17 cellular contexts compared by ENCODE assay signal in genomic region chr13:106418556-106418955, GRCh38.
DNase-seq lines count a peak whose midpoint lies in the region; TF ChIP-seq lines count a peak whose summit lies in the region.
"Had no signal": no experiment of that assay in that cellular context is flagged by ENCODE, and none has a peak within 500 bp of the region (broad histone marks: within the 10 kb centered on the region; RNA-seq: fewer than 3 reads in every experiment).

No MANE protein-coding gene starts in this region.

- H3F3A ChIP-seq in SK-N-SH (replicated peaks; ENCODE audit: insufficient read depth) (no peaks in the 10 kb centered on the region), smooth muscle cell (ENCODE audit: low read depth) (peaks cover 5% of the 10 kb centered on the region)

- no peak overlapping the region for H3K9ac ChIP-seq in SK-N-SH
- H3K9ac ChIP-seq in smooth muscle cell (ENCODE audit: low read depth), result no peak overlapping the region

- no peak overlapping the region for H2AFZ ChIP-seq in SK-N-SH (ENCODE audit: low read depth)
- H2AFZ ChIP-seq in smooth muscle cell (ENCODE audit: low read depth), result no peak overlapping the region

- DNase-seq in GM03348 (ENCODE audit: low spot score) (peak; percentile 68), SK-N-SH (peak; percentile 66), fibroblast of mammary gland (ENCODE audit: low read depth) (peak; percentile 97), smooth muscle cell (lab: John Stamatoyannopoulos, UW; ENCODE audit: unreplicated experiment) (no peak), activated gamma-delta T cell (lab: John Stamatoyannopoulos, UW) (no peak), COLO829 (ENCODE audit: low spot score) (no peak)
- DNase-seq in activated naive CD4-positive, alpha-beta T cell treated with Interleukin-2 at 50 U/mL for 16 hours, result no peak
- DNase-seq: activated CD4-positive, CD25-positive, alpha-beta regulatory T cell treated with anti-CD3 and anti-CD28 coated beads, Interleukin-2, amount 50 U/mL, for 72 hours; activated CD8-positive, alpha-beta memory T cell treated with anti-CD3 and anti-CD28 coated beads, Interleukin-2, amount 50 U/mL, for 4 hours; activated naive CD4-positive, alpha-beta T cell treated with anti-CD3 and anti-CD28 coated beads for 36 hours; Caco-2; endodermal cell; midbrain; NCI-H2029 treated with DMSO at 0.1 percent for 48 hours; NCI-H748 treated with DMSO at 0.1 percent for 48 hours; stimulated activated CD4-positive, alpha-beta T cell treated with anti-CD3 and anti-CD28 coated beads, Interleukin-12 subunit alpha, Interleukin-12 subunit beta, amount 100 ng/mL, for 4 hours; T-helper 17 cell had no signal

- H3K36me3 ChIP-seq in SK-N-SH (replicated peaks in 1 of 2; ENCODE audit: control insufficient read depth in 1 of 2, insufficient read depth in 2 of 2, low read length in 1 of 2) (no peaks in the 10 kb centered on the region), smooth muscle cell (ENCODE audit: low read depth) (no peaks in the 10 kb centered on the region)

- no peak for TF ChIP-seq RAD21 in SK-N-SH (IDR thresholded peaks at IDR 0.05; ENCODE audit: low read length)

- H4K20me1 ChIP-seq in SK-N-SH (ENCODE audit: insufficient read depth), result no peaks in the 10 kb centered on the region
- no peaks in the 10 kb centered on the region for H4K20me1 ChIP-seq in smooth muscle cell (ENCODE audit: low read depth)

- CTCF ChIA-PET in SK-N-SH (lab: Yijun Ruan, JAX), result no interaction called here

- TF ChIP-seq EP300 in SK-N-SH (IDR thresholded peaks at IDR 0.05; ENCODE audit: borderline replicate concordance in 1 of 2, low read depth in 1 of 2, low read length in 1 of 2), result no peak

- H3K9me2 ChIP-seq in SK-N-SH, result no peaks in the 10 kb centered on the region

- H3K79me2 ChIP-seq in SK-N-SH (ENCODE audit: insufficient read depth), result no peaks in the 10 kb centered on the region
- H3K79me2 ChIP-seq in smooth muscle cell (ENCODE audit: low read depth), result no peaks in the 10 kb centered on the region

- no peak overlapping the region for H3K4me3 ChIP-seq in SK-N-SH (ENCODE audit: low read depth in 2 of 2, low read length in 1 of 2)
- H3K4me3 ChIP-seq in fibroblast of mammary gland (ENCODE audit: control insufficient read depth, low read depth, low read length), result peak overlapping the region; percentile 25
- no peak overlapping the region for H3K4me3 ChIP-seq in smooth muscle cell

- TF ChIP-seq CTCF in SK-N-SH (IDR thresholded peaks at IDR 0.05) (no peak), fibroblast of mammary gland (conservative IDR thresholded peaks at IDR 0.05; ENCODE audit: control insufficient read depth, insufficient read depth, low read depth, low read length) (no peak), smooth muscle cell (IDR thresholded peaks at IDR 0.05; ENCODE audit: borderline replicate concordance, insufficient read depth, poor library complexity, severe bottlenecking) (no peak)

- POLR2A ChIA-PET in SK-N-SH (lab: Yijun Ruan, JAX), result no interaction called here

- WGBS in SK-N-SH (ENCODE audit: low lambda C conversion rate), result 14% methylated on average over 4 of the region's 4 CpGs
- WGBS in smooth muscle cell (ENCODE audit: low lambda C conversion rate), result 28% methylated on average over 4 of the region's 4 CpGs

- H3K9me3 ChIP-seq in SK-N-SH (no peaks in the 10 kb centered on the region), smooth muscle cell (replicated peaks; ENCODE audit: low read depth) (no peaks in the 10 kb centered on the region)
- H3K9me3 ChIP-seq: Caco-2 had no signal

- H3K27ac ChIP-seq in SK-N-SH (ENCODE audit: low read depth in 2 of 2, low read length in 1 of 2) (peak overlapping the region in 1 of 2 experiments; percentile 36; a peak in 1 of 4 replicates), smooth muscle cell (ENCODE audit: low read depth) (no peak overlapping the region)

- H3K27me3 ChIP-seq in SK-N-SH (ENCODE audit: insufficient read depth), result no peaks in the 10 kb centered on the region
- H3K27me3 ChIP-seq in smooth muscle cell (ENCODE audit: low read depth), result no peaks in the 10 kb centered on the region

- H3K4me2 ChIP-seq in SK-N-SH (peak overlapping the region; percentile 65; the same call in 1 of the 2 replicates), smooth muscle cell (peak overlapping the region; percentile 35)

- H3K4me1 ChIP-seq in SK-N-SH (ENCODE audit: control insufficient read depth in 1 of 2, insufficient read depth in 2 of 2, low read depth in 1 of 2, low read length in 1 of 2) (peaks cover 0 to 3% of the 10 kb centered on the region in 2 experiments; a peak in 2 of 4 replicates), smooth muscle cell (ENCODE audit: low read depth) (peaks cover 23% of the 10 kb centered on the region)

TF ChIP-seq in SK-N-SH, 30 proteins besides CTCF, POLR2A, EP300 and RAD21:
- peak; percentile 53; the same call in 1 of the 2 replicates for TF ChIP-seq FOSL2 (IDR thresholded peaks at IDR 0.05; ENCODE audit: borderline replicate concordance, low read depth)
- peak; percentile 44 for TF ChIP-seq JUND (IDR thresholded peaks at IDR 0.05)
- TF ChIP-seq NFIC (IDR thresholded peaks at IDR 0.05; ENCODE audit: borderline replicate concordance), result peak; percentile 69
- peak; percentile 94 for TF ChIP-seq TCF12 (IDR thresholded peaks at IDR 0.05)
- TF ChIP-seq NRF1 (IDR thresholded peaks at IDR 0.05; ENCODE audit: low read depth, low read length), result no peak
- no peak for TF ChIP-seq SIN3A (IDR thresholded peaks at IDR 0.05; ENCODE audit: borderline replicate concordance, low read depth, low read length)
- TF ChIP-seq PBX3 (IDR thresholded peaks at IDR 0.05), result peak; percentile 57; the same call in 1 of the 2 replicates
- TF ChIP-seq POLR2AphosphoS5 (IDR thresholded peaks at IDR 0.05; ENCODE audit: low read depth, low read length), result peak; percentile 24; the same call in 1 of the 2 replicates
- no peak for TF ChIP-seq USF2 (IDR thresholded peaks at IDR 0.05; ENCODE audit: borderline replicate concordance, low read depth, low read length)

Comparison
In these comparisons a context has a peak if more than half of its experiments do, and no peak if none do; other contexts are left out.
1. DNase-seq: peak in GM03348 (single experiment), SK-N-SH (single experiment) and fibroblast of mammary gland (single experiment); none in smooth muscle cell (single experiment), activated gamma-delta T cell (single experiment), activated naive CD4-positive, alpha-beta T cell treated with Interleukin-2 at 50 U/mL for 16 hours (single experiment) and COLO829 (single experiment).